ENCODE assay signal across 24 cellular contexts in genomic region chr19:10136936-10137335, GRCh38. TPM values are rescaled to one million over a fixed set of nuclear protein-coding genes. Genes with fewer than 3 reads are reported as not detected.
DNase-seq lines count a peak whose midpoint lies in the region; ATAC-seq, FAIRE-seq and TF ChIP-seq lines count a peak whose summit lies in the region.
"Had no signal": no experiment of that assay in that cellular context is flagged by ENCODE, and none has a peak within 500 bp of the region (broad histone marks: within the 10 kb centered on the region; RNA-seq: fewer than 3 reads in every experiment).

No MANE protein-coding gene starts in this region.

- H3K4me3 Mint-ChIP-seq in activated T-cell treated with anti-CD3 and anti-CD28 coated beads, Interleukin-2, amount 50 U/mL, for 24 hours = no peak overlapping the region
- no peak overlapping the region for H3K4me3 Mint-ChIP-seq in effector memory CD8-positive, alpha-beta T cell
- no peak overlapping the region for H3K4me3 Mint-ChIP-seq in stimulated activated effector memory CD8-positive, alpha-beta T cell treated with anti-CD3 and anti-CD28 coated beads, Interleukin-12 subunit alpha, Interleukin-12 subunit beta, amount 100 ng/mL, for 72 hours
- no peak overlapping the region for H3K4me3 Mint-ChIP-seq in mesothelial cell of epicardium
- H3K4me3 Mint-ChIP-seq: CD4-positive, alpha-beta T cell; H9; HFFc6 had no signal

- 0 out of 2 replicates have a peak, but pooled peaks cover 3% of the 10 kb centered on the region for H3K79me2 ChIP-seq in SK-N-SH (ENCODE audit: insufficient read depth)

- H3F3A ChIP-seq in SK-N-SH (replicated peaks; ENCODE audit: insufficient read depth) = peaks cover 4% of the 10 kb centered on the region

- H3K9me3 ChIP-seq in SK-N-SH = no peaks in the 10 kb centered on the region
- H3K9me3 ChIP-seq: BE2C had no signal

- no peak for TF ChIP-seq EP300 in SK-N-SH (IDR thresholded peaks at IDR 0.05; ENCODE audit: borderline replicate concordance in 1 of 2, low read depth in 1 of 2, low read length in 1 of 2)

- H3K9me2 ChIP-seq in SK-N-SH = no peaks in the 10 kb centered on the region

- no peak for TF ChIP-seq RAD21 in SK-N-SH (IDR thresholded peaks at IDR 0.05; ENCODE audit: low read length)

- H3K9ac ChIP-seq in SK-N-SH = no peak overlapping the region

- peaks cover 0 to 33% of the 10 kb centered on the region in 2 experiments; a peak in 1 of 4 replicates for H3K4me1 ChIP-seq in SK-N-SH (ENCODE audit: control insufficient read depth in 1 of 2, insufficient read depth in 2 of 2, low read depth in 1 of 2, low read length in 1 of 2)
- H3K4me1 ChIP-seq: BE2C had no signal

- ATAC-seq in effector memory CD8-positive, alpha-beta T cell (replicated peaks) = no peak
- no peak for ATAC-seq in stimulated activated effector memory CD8-positive, alpha-beta T cell treated with anti-CD3 and anti-CD28 coated beads, Interleukin-12 subunit alpha, Interleukin-12 subunit beta, amount 100 ng/mL, for 72 hours

- WGBS in SK-N-SH (ENCODE audit: low lambda C conversion rate) = 94% methylated on average over 11 of the region's 14 CpGs

- no peak overlapping the region for H3K4me3 ChIP-seq in SK-N-SH (ENCODE audit: low read depth in 2 of 2, low read length in 1 of 2)

- no peak overlapping the region for H3K4me2 ChIP-seq in SK-N-SH

- H3K27me3 Mint-ChIP-seq in activated T-cell treated with anti-CD3 and anti-CD28 coated beads, Interleukin-2, amount 50 U/mL, for 24 hours = no peaks in the 10 kb centered on the region
- no peaks in the 10 kb centered on the region for H3K27me3 Mint-ChIP-seq in effector memory CD8-positive, alpha-beta T cell
- H3K27me3 Mint-ChIP-seq in mesothelial cell of epicardium (ENCODE audit: low read depth) = no peaks in the 10 kb centered on the region
- H3K27me3 Mint-ChIP-seq: CD4-positive, alpha-beta T cell had no signal

- no peak for FAIRE-seq in D721Med (lab: Jason Lieb, UNC)
- FAIRE-seq: G401.6, GM12892 had no signal

- H2AFZ ChIP-seq in SK-N-SH (ENCODE audit: low read depth) = no peak overlapping the region

- TF ChIP-seq CTCF in D721Med (IDR thresholded peaks at IDR 0.05; ENCODE audit: insufficient read depth, missing control alignments) (no peak), mesothelial cell of epicardium (IDR thresholded peaks at IDR 0.05; ENCODE audit: unreplicated experiment) (no peak), SK-N-SH (IDR thresholded peaks at IDR 0.05) (no peak)

- POLR2A ChIA-PET in SK-N-SH (lab: Yijun Ruan, JAX) = interaction anchor here (1.4 to 3.2 kb wide), 4 partner anchors 16 to 115 kb away, joined by 4 to 21 read pairs (median 8); no protein-coding TSS in a partner anchor

- CTCF ChIA-PET in SK-N-SH (lab: Yijun Ruan, JAX) = interaction anchor here (0.8 to 3.0 kb wide), 5 partner anchors 13 to 90 kb away, joined by 3 to 15 read pairs (median 7); no protein-coding TSS in a partner anchor

- peaks cover 25 to 75% of the 10 kb centered on the region in 2 experiments for H3K36me3 ChIP-seq in SK-N-SH (replicated peaks in 1 of 2; ENCODE audit: control insufficient read depth in 1 of 2, insufficient read depth in 2 of 2, low read length in 1 of 2)

- H3K4me1 Mint-ChIP-seq in activated T-cell treated with anti-CD3 and anti-CD28 coated beads, Interleukin-2, amount 50 U/mL, for 24 hours (ENCODE audit: low read depth) = peaks cover 8% of the 10 kb centered on the region
- H3K4me1 Mint-ChIP-seq in effector memory CD8-positive, alpha-beta T cell (ENCODE audit: low read depth in 2 of 2) = peaks cover 0 to 12% of the 10 kb centered on the region in 2 donors
- H3K4me1 Mint-ChIP-seq in stimulated activated effector memory CD8-positive, alpha-beta T cell treated with anti-CD3 and anti-CD28 coated beads, Interleukin-12 subunit alpha, Interleukin-12 subunit beta, amount 100 ng/mL, for 72 hours = no peaks in the 10 kb centered on the region
- H3K4me1 Mint-ChIP-seq in mesothelial cell of epicardium = no peaks in the 10 kb centered on the region
- H3K4me1 Mint-ChIP-seq: H9 had no signal

- no peaks in the 10 kb centered on the region for H3K27me3 ChIP-seq in SK-N-SH (ENCODE audit: insufficient read depth)
- H3K27me3 ChIP-seq: BE2C had no signal

- H3K27ac ChIP-seq in SK-N-SH (ENCODE audit: low read depth in 2 of 2, low read length in 1 of 2) = peak overlapping the region in 1 of 2 experiments; percentile 99; a peak in 1 of 4 replicates

- DNase-seq in activated T-cell treated with anti-CD3 and anti-CD28 coated beads, Interleukin-2, amount 50 U/mL, for 24 hours = no peak
- no peak for DNase-seq in activated T-cell treated with anti-CD3 and anti-CD28 coated beads, Interleukin-2, amount 50 U/mL, for 48 hours
- DNase-seq in D721Med (ENCODE audit: insufficient read length, low spot score) (peak; percentile 5), mesothelial cell of epicardium (ENCODE audit: low spot score in 2 of 2, unreplicated experiment in 2 of 2) (no peak), GOT3 (lab: John Stamatoyannopoulos, UW) (no peak), SK-N-SH (no peak)
- no peak for DNase-seq in effector memory CD8-positive, alpha-beta T cell
- no peak for DNase-seq in stimulated activated effector memory CD8-positive, alpha-beta T cell treated with anti-CD3 and anti-CD28 coated beads, Interleukin-12 subunit alpha, Interleukin-12 subunit beta, amount 100 ng/mL, for 72 hours (ENCODE audit: low spot score in 2 of 2)
- DNase-seq: BE2C; Calu3; CD4-positive, alpha-beta T cell; H9; HFFc6; Kasumi-1; NCI-H1694; NCI-H2081 treated with DMSO at 0.1 percent for 48 hours; NCI-H446; NCI-H526; OCI-M1; SHP77 had no signal

- H4K20me1 ChIP-seq in SK-N-SH (ENCODE audit: insufficient read depth) = no peaks in the 10 kb centered on the region

- H3K9me3 Mint-ChIP-seq in activated T-cell treated with anti-CD3 and anti-CD28 coated beads, Interleukin-2, amount 50 U/mL, for 24 hours = no peaks in the 10 kb centered on the region
- no peaks in the 10 kb centered on the region for H3K9me3 Mint-ChIP-seq in effector memory CD8-positive, alpha-beta T cell
- no peaks in the 10 kb centered on the region for H3K9me3 Mint-ChIP-seq in stimulated activated effector memory CD8-positive, alpha-beta T cell treated with anti-CD3 and anti-CD28 coated beads, Interleukin-12 subunit alpha, Interleukin-12 subunit beta, amount 100 ng/mL, for 72 hours
- no peaks in the 10 kb centered on the region for H3K9me3 Mint-ChIP-seq in mesothelial cell of epicardium
- H3K9me3 Mint-ChIP-seq: CD4-positive, alpha-beta T cell; H9; HFFc6 had no signal

- H3K36me3 Mint-ChIP-seq in activated T-cell treated with anti-CD3 and anti-CD28 coated beads, Interleukin-2, amount 50 U/mL, for 24 hours (ENCODE audit: low read depth) = peaks cover 99% of the 10 kb centered on the region
- peaks cover 57% of the 10 kb centered on the region for H3K36me3 Mint-ChIP-seq in effector memory CD8-positive, alpha-beta T cell (ENCODE audit: insufficient read depth)
- peaks cover 100% of the 10 kb centered on the region for H3K36me3 Mint-ChIP-seq in stimulated activated effector memory CD8-positive, alpha-beta T cell treated with anti-CD3 and anti-CD28 coated beads, Interleukin-12 subunit alpha, Interleukin-12 subunit beta, amount 100 ng/mL, for 72 hours
- H3K36me3 Mint-ChIP-seq in mesothelial cell of epicardium = peaks cover 12% of the 10 kb centered on the region

- peak overlapping the region; percentile 64 for H3K27ac Mint-ChIP-seq in activated T-cell treated with anti-CD3 and anti-CD28 coated beads, Interleukin-2, amount 50 U/mL, for 24 hours
- H3K27ac Mint-ChIP-seq in effector memory CD8-positive, alpha-beta T cell = peak overlapping the region; percentile 19 to 90
- peak overlapping the region; percentile 85 for H3K27ac Mint-ChIP-seq in stimulated activated effector memory CD8-positive, alpha-beta T cell treated with anti-CD3 and anti-CD28 coated beads, Interleukin-12 subunit alpha, Interleukin-12 subunit beta, amount 100 ng/mL, for 72 hours
- H3K27ac Mint-ChIP-seq in mesothelial cell of epicardium = no peak overlapping the region
- H3K27ac Mint-ChIP-seq: CD4-positive, alpha-beta T cell; H9; HFFc6 had no signal

TF ChIP-seq in SK-N-SH, 30 proteins besides CTCF, POLR2A, EP300 and RAD21 (continues in another document):
- TF ChIP-seq PBX3 (IDR thresholded peaks at IDR 0.05) (no peak), GATA2 (CRISPR knock-in tag; IDR thresholded peaks at IDR 0.05) (no peak), RFX5 (IDR thresholded peaks at IDR 0.05; ENCODE audit: low read length) (no peak), MAX (IDR thresholded peaks at IDR 0.05; ENCODE audit: low read depth) (no peak), YY1 (IDR thresholded peaks at IDR 0.05; ENCODE audit: low read depth) (no peak)

RNA-seq across cellular contexts. Expression of gene EIF3G, which starts 17.2 kb away (rescaled TPM):
- total RNA-seq in mesothelial cell of epicardium = 199 to 207 TPM (median 207 TPM) in 3 replicates
- 271 and 432 TPM in 2 replicates for polyA plus RNA-seq in SK-N-SH (2012; rRNA removed)
- polyA plus RNA-seq in SK-N-SH (2012; cell fraction: cytosol; rRNA removed) = 269 and 330 TPM in 2 replicates
- polyA plus RNA-seq in SK-N-SH (2012; cell fraction: nucleus; rRNA removed) = 792 and 878 TPM in 2 replicates

RNA-seq across cellular contexts. Expression of gene P2RY11, which starts 25.4 kb away (rescaled TPM):
- total RNA-seq in mesothelial cell of epicardium = 30.8 to 33.6 TPM (median 31.2 TPM) in 3 replicates
- polyA plus RNA-seq in SK-N-SH (2012; rRNA removed) = 6.8 and 8.7 TPM in 2 replicates
- 1.5 and 3.1 TPM in 2 replicates for polyA plus RNA-seq in SK-N-SH (2012; cell fraction: cytosol; rRNA removed)
- polyA plus RNA-seq in SK-N-SH (2012; cell fraction: nucleus; rRNA removed) = 40.4 and 42.9 TPM in 2 replicates

RNA-seq across cellular contexts. Expression of gene PPAN, which starts 30.8 kb away (rescaled TPM):
- 53.2 to 64.2 TPM (median 62.1 TPM) in 3 replicates for total RNA-seq in mesothelial cell of epicardium
- polyA plus RNA-seq in SK-N-SH (2012; rRNA removed) = 62.5 and 75.6 TPM in 2 replicates
- polyA plus RNA-seq in SK-N-SH (2012; cell fraction: cytosol; rRNA removed) = 39.3 and 43.8 TPM in 2 replicates
- 161 and 162 TPM in 2 replicates for polyA plus RNA-seq in SK-N-SH (2012; cell fraction: nucleus; rRNA removed)

RNA-seq across cellular contexts. Expression of gene ANGPTL6, which starts 34.5 kb away (rescaled TPM):
- total RNA-seq in mesothelial cell of epicardium = 0.85 to 1.6 TPM (median 0.97 TPM) in 3 replicates
- 0.13 and 0.32 TPM in 2 replicates for polyA plus RNA-seq in SK-N-SH (2012; rRNA removed)
- 0.14 and 0.20 TPM in 2 replicates for polyA plus RNA-seq in SK-N-SH (2012; cell fraction: cytosol; rRNA removed)
- polyA plus RNA-seq in SK-N-SH (2012; cell fraction: nucleus; rRNA removed) = 0.75 and 0.85 TPM in 2 replicates
- total RNA-seq: MCF 10A, RPMI7951 had no signal

RNA-seq across cellular contexts. Expression of gene SHFL, which starts 50.8 kb away (rescaled TPM):
- 30.6 to 34.6 TPM (median 33.0 TPM) in 3 replicates for total RNA-seq in mesothelial cell of epicardium
- 36.6 and 43.2 TPM in 2 replicates for polyA plus RNA-seq in SK-N-SH (2012; rRNA removed)
- 18.0 and 22.7 TPM in 2 replicates for polyA plus RNA-seq in SK-N-SH (2012; cell fraction: cytosol; rRNA removed)
- polyA plus RNA-seq in SK-N-SH (2012; cell fraction: nucleus; rRNA removed) = 171 and 186 TPM in 2 replicates
